15 cellular contexts compared by ENCODE assay signal in the genomic region with DNA sequence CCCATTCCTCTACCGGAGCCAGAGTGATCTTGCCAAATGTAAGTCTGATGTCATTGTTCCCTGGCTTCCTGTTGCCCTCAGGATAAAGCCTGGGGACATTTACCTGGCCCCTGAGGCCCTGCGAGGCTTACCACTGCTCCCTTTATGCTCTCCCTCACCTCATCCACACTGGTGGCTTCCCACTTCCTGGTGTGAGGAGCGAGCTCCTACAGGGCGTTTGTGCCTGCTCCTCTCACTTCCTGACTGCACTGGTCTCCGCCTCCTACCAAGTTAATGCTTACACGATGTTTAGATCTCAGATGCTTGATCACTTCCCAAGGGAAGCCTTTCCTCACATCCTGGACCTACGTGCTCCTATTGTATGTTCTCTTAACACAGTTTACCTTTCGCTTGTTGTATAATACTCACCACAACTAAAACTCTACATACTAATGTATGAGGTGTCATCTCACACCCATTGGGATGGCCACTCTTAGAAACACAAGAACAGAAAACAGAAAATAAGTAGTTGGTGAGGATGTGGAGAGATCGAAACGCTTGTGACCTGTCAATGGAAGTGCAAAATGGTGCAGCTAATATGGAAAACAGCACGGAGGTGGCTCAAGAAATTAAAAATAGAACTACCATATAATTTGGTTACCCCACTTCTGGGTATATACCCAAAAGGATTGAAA.
DNase-seq lines count a peak whose midpoint lies in the region; ATAC-seq and TF ChIP-seq lines count a peak whose summit lies in the region.
"Had no signal": no experiment of that assay in that cellular context is flagged by ENCODE, and none has a peak within 500 bp of the region (broad histone marks: within the 10 kb centered on the region; RNA-seq: fewer than 3 reads in every experiment).

No MANE protein-coding gene starts in this region.

- no peak for DNase-seq in CD4-positive, alpha-beta T cell
- DNase-seq in HL-60 (ENCODE audit: low read depth in 1 of 2, low spot score in 1 of 2), result peak; percentile 15 to 41
- no peak for DNase-seq in activated CD4-positive, alpha-beta memory T cell treated with anti-CD3 and anti-CD28 coated beads, Interleukin-2, amount 10 ng/mL, durations not matched to agents 7 days and 5 days
- DNase-seq in naive thymus-derived CD8-positive, alpha-beta T cell, result no peak
- DNase-seq in hippocampal formation (lab: John Stamatoyannopoulos, UW), result no peak
- DNase-seq in EL, result no peak
- DNase-seq: endodermal cell, left cardiac atrium, NCI-H1105, NCI-H748 treated with DMSO at 0.1 percent for 48 hours, sigmoid colon, testis had no signal

- H3K36me3 Mint-ChIP-seq in CD4-positive, alpha-beta T cell (ENCODE audit: low read depth), result no peaks in the 10 kb centered on the region
- peaks cover 3% of the 10 kb centered on the region for H3K36me3 Mint-ChIP-seq in activated CD4-positive, alpha-beta memory T cell treated with anti-CD3 and anti-CD28 coated beads, Interleukin-2, amount 10 ng/mL, durations not matched to agents 7 days and 5 days (ENCODE audit: low read depth)
- peaks cover 0 to 5% (median 0%) of the 10 kb centered on the region in 3 donors for H3K36me3 Mint-ChIP-seq in naive thymus-derived CD8-positive, alpha-beta T cell

- no peaks in the 10 kb centered on the region for H3K9me3 ChIP-seq in CD4-positive, alpha-beta T cell (ENCODE audit: control insufficient read depth, low read length)
- H3K9me3 ChIP-seq: adrenal gland, sigmoid colon, testis had no signal

- H3K27ac Mint-ChIP-seq in CD4-positive, alpha-beta T cell, result peak overlapping the region; percentile 78
- H3K27ac Mint-ChIP-seq in activated CD4-positive, alpha-beta memory T cell treated with anti-CD3 and anti-CD28 coated beads, Interleukin-2, amount 10 ng/mL, durations not matched to agents 7 days and 5 days, result peak overlapping the region; percentile 8
- peak overlapping the region; percentile 37 to 94 (median 88) for H3K27ac Mint-ChIP-seq in naive thymus-derived CD8-positive, alpha-beta T cell
- H3K27ac Mint-ChIP-seq: B cell, endodermal cell had no signal

- TF ChIP-seq CTCF in CD4-positive, alpha-beta T cell (IDR thresholded peaks at IDR 0.05), result no peak
- no peak for TF ChIP-seq CTCF in HL-60 (IDR thresholded peaks at IDR 0.05; ENCODE audit: insufficient read depth, low read length)

- peak overlapping the region; percentile 31 for H3K27ac ChIP-seq in CD4-positive, alpha-beta T cell (ENCODE audit: low read depth, low read length)
- H3K27ac ChIP-seq in HL-60 (replicated peaks), result peak overlapping the region; percentile 80
- H3K27ac ChIP-seq: adrenal gland, sigmoid colon, testis had no signal

- no peak for ATAC-seq in CD4-positive, alpha-beta T cell (ENCODE audit: poor library complexity)
- peak in 1 of 2 donors; percentile 17 for ATAC-seq in naive thymus-derived CD8-positive, alpha-beta T cell
- no peak for ATAC-seq in HG02642 (IDR thresholded peaks at IDR 0.05; ENCODE audit: poor library complexity, unreplicated experiment)
- ATAC-seq: left cardiac atrium had no signal

- peaks cover 76% of the 10 kb centered on the region for H3K4me1 Mint-ChIP-seq in CD4-positive, alpha-beta T cell (ENCODE audit: low read depth)
- H3K4me1 Mint-ChIP-seq in activated CD4-positive, alpha-beta memory T cell treated with anti-CD3 and anti-CD28 coated beads, Interleukin-2, amount 10 ng/mL, durations not matched to agents 7 days and 5 days, result peaks cover 39% of the 10 kb centered on the region
- H3K4me1 Mint-ChIP-seq in naive thymus-derived CD8-positive, alpha-beta T cell, result peaks cover 43 to 87% (median 78%) of the 10 kb centered on the region in 4 donors

- POLR2A ChIA-PET in CD4-positive, alpha-beta T cell (lab: Charles Lee), result interaction anchor here (1.0 to 1.5 kb wide), 3 partner anchors 14 to 27 kb away, joined by 3 to 5 read pairs (median 3); no protein-coding TSS in a partner anchor
- POLR2A ChIA-PET in activated CD4-positive, alpha-beta memory T cell treated with anti-CD3 and anti-CD28 coated beads, Interleukin-2, amount 10 ng/mL, durations not matched to agents 7 days and 5 days (lab: Charles Lee), result interaction anchor here (1.0 to 1.2 kb wide), 2 partner anchors 17 to 28 kb away, joined by 3 to 7 read pairs; no protein-coding TSS in a partner anchor
- POLR2A ChIA-PET in naive thymus-derived CD8-positive, alpha-beta T cell (lab: Charles Lee), result interaction anchor here (1.2 kb wide), 2 partner anchors 33 to 138 kb away, joined by 3 to 9 read pairs; no protein-coding TSS in a partner anchor

- intact Hi-C loops in CD4-positive, alpha-beta T cell (cut with DNase I, micrococcal nuclease), result loop anchor here in 1 of 2 experiments (2.0 kb wide), 1 partner anchor 29 kb away; no protein-coding TSS in a partner anchor

- CTCF ChIA-PET in CD4-positive, alpha-beta T cell (lab: Charles Lee), result no interaction called here
- CTCF ChIA-PET in activated CD4-positive, alpha-beta memory T cell treated with anti-CD3 and anti-CD28 coated beads, Interleukin-2, amount 10 ng/mL, durations not matched to agents 7 days and 5 days (lab: Charles Lee), result no interaction called here

- H3K27me3 Mint-ChIP-seq in CD4-positive, alpha-beta T cell, result no peaks in the 10 kb centered on the region
- no peaks in the 10 kb centered on the region for H3K27me3 Mint-ChIP-seq in activated CD4-positive, alpha-beta memory T cell treated with anti-CD3 and anti-CD28 coated beads, Interleukin-2, amount 10 ng/mL, durations not matched to agents 7 days and 5 days
- no peaks in the 10 kb centered on the region for H3K27me3 Mint-ChIP-seq in naive thymus-derived CD8-positive, alpha-beta T cell

- H3K4me3 Mint-ChIP-seq in CD4-positive, alpha-beta T cell, result peak overlapping the region; percentile 22
- no peak overlapping the region for H3K4me3 Mint-ChIP-seq in activated CD4-positive, alpha-beta memory T cell treated with anti-CD3 and anti-CD28 coated beads, Interleukin-2, amount 10 ng/mL, durations not matched to agents 7 days and 5 days
- peak overlapping the region in 9 of 10 donors; percentile 3 to 82 (median 66) for H3K4me3 Mint-ChIP-seq in naive thymus-derived CD8-positive, alpha-beta T cell
- H3K4me3 Mint-ChIP-seq: B cell, endodermal cell had no signal

- no peak overlapping the region for H3K4me3 ChIP-seq in HL-60 (replicated peaks; ENCODE audit: insufficient read depth, low read length)
- H3K4me3 ChIP-seq: adrenal gland, sigmoid colon, testis had no signal

- no peaks in the 10 kb centered on the region for H3K9me3 Mint-ChIP-seq in CD4-positive, alpha-beta T cell
- peaks cover 5% of the 10 kb centered on the region for H3K9me3 Mint-ChIP-seq in activated CD4-positive, alpha-beta memory T cell treated with anti-CD3 and anti-CD28 coated beads, Interleukin-2, amount 10 ng/mL, durations not matched to agents 7 days and 5 days
- peaks cover 0 to 12% (median 0%) of the 10 kb centered on the region in 9 donors for H3K9me3 Mint-ChIP-seq in naive thymus-derived CD8-positive, alpha-beta T cell
- H3K9me3 Mint-ChIP-seq: endodermal cell had no signal

- no peaks in the 10 kb centered on the region for H3K27me3 ChIP-seq in CD4-positive, alpha-beta T cell (ENCODE audit: control insufficient read depth, insufficient read depth, low read length)
- no peaks in the 10 kb centered on the region for H3K27me3 ChIP-seq in HL-60 (ENCODE audit: insufficient read depth, poor library complexity, severe bottlenecking)
- H3K27me3 ChIP-seq: adrenal gland, sigmoid colon, testis had no signal

Comparison
In these comparisons a context has a peak if more than half of its experiments do, and no peak if none do; other contexts are left out.
1. DNase-seq: peak in HL-60 (2 of 2); none in CD4-positive, alpha-beta T cell (0 of 10), activated CD4-positive, alpha-beta memory T cell treated with anti-CD3 and anti-CD28 coated beads, Interleukin-2, amount 10 ng/mL, durations not matched to agents 7 days and 5 days (single experiment), naive thymus-derived CD8-positive, alpha-beta T cell (0 of 10), hippocampal formation (0 of 2) and EL (single experiment).
2. H3K27ac Mint-ChIP-seq: peak in every context shown above with its lines; median percentile 88 in naive thymus-derived CD8-positive, alpha-beta T cell; 78 in CD4-positive, alpha-beta T cell; 8 in activated CD4-positive, alpha-beta memory T cell treated with anti-CD3 and anti-CD28 coated beads, Interleukin-2, amount 10 ng/mL, durations not matched to agents 7 days and 5 days.